Comparison of ENCODE assay signal across 1 cellular context in genomic region chr4:118278473-118279274, GRCh38.
TF ChIP-seq lines count a peak whose summit lies in the region.

No MANE protein-coding gene starts in this region.

TF ChIP-seq in HepG2, 621 proteins besides CTCF, POLR2A, EP300 and RAD21 (continued from another document and continues in another):
- TF ChIP-seq RBFOX2 (IDR thresholded peaks at IDR 0.05; ENCODE audit: low read depth, low read length), result peak; percentile 90
- TF ChIP-seq ZNF44 (CRISPR knock-in tag; IDR thresholded peaks at IDR 0.05), result no peak
- TF ChIP-seq ZBTB38 (CRISPR knock-in tag; IDR thresholded peaks at IDR 0.05), result 0 out of 2 replicates have a peak, but pooled peaks have one; percentile 51
- peak; percentile 78; the same call in 1 of the 2 replicates for TF ChIP-seq ARHGAP35 (CRISPR knock-in tag; IDR thresholded peaks at IDR 0.05; ENCODE audit: borderline replicate concordance)
- no peak for TF ChIP-seq ZNF329 (CRISPR knock-in tag; IDR thresholded peaks at IDR 0.05; ENCODE audit: low read depth)
- peak; percentile 73; the same call in 1 of the 2 replicates for TF ChIP-seq HNRNPL (IDR thresholded peaks at IDR 0.05; ENCODE audit: low read depth, low read length)
- peak; percentile 90; the same call in 1 of the 2 replicates for TF ChIP-seq KLF6 (CRISPR knock-in tag; IDR thresholded peaks at IDR 0.05)
- no peak for TF ChIP-seq ZNF557 (CRISPR knock-in tag; IDR thresholded peaks at IDR 0.05)
- TF ChIP-seq ZNF782 (CRISPR knock-in tag; IDR thresholded peaks at IDR 0.05; ENCODE audit: borderline replicate concordance), result no peak
- TF ChIP-seq ZNF570 (CRISPR knock-in tag; IDR thresholded peaks at IDR 0.05; ENCODE audit: borderline replicate concordance), result 0 out of 2 replicates have a peak, but pooled peaks have one; percentile 60
- TF ChIP-seq ETS1 (CRISPR knock-in tag; IDR thresholded peaks at IDR 0.05), result peak; percentile 25; the same call in 1 of the 2 replicates
- TF ChIP-seq ZFP37 (CRISPR knock-in tag; IDR thresholded peaks at IDR 0.05; ENCODE audit: borderline replicate concordance), result peak; percentile 85
- TF ChIP-seq TBX2 (CRISPR knock-in tag; IDR thresholded peaks at IDR 0.05; ENCODE audit: borderline replicate concordance), result peak; percentile 74
- TF ChIP-seq ZNF143 (CRISPR knock-in tag; IDR thresholded peaks at IDR 0.05), result no peak; the same call in 1 of the 2 replicates
- TF ChIP-seq MAX (IDR thresholded peaks at IDR 0.05), result peak; percentile 96
- no peak for TF ChIP-seq FOXM1 (CRISPR knock-in tag; IDR thresholded peaks at IDR 0.05)
- peak; percentile 21; the same call in 1 of the 2 replicates for TF ChIP-seq ZNF691 (CRISPR knock-in tag; IDR thresholded peaks at IDR 0.05; ENCODE audit: borderline replicate concordance, low read depth)
- peak; percentile 65 for TF ChIP-seq ZNF235 (CRISPR knock-in tag; IDR thresholded peaks at IDR 0.05; ENCODE audit: borderline replicate concordance)
- no peak for TF ChIP-seq TRIM22 (IDR thresholded peaks at IDR 0.05)
- no peak for TF ChIP-seq ZNF577 (CRISPR knock-in tag; IDR thresholded peaks at IDR 0.05; ENCODE audit: borderline replicate concordance, low read depth)
- no peak for TF ChIP-seq RELA (CRISPR knock-in tag; IDR thresholded peaks at IDR 0.05)
- TF ChIP-seq U2AF1 (optimal IDR thresholded peaks at IDR 0.05; ENCODE audit: low read depth, low read length), result no peak
- peak; percentile 73; the same call in 1 of the 2 replicates for TF ChIP-seq ZNF891 (CRISPR knock-in tag; IDR thresholded peaks at IDR 0.05)
- peak; percentile 98 for TF ChIP-seq AGO2 (optimal IDR thresholded peaks at IDR 0.05; ENCODE audit: low read depth, low read length)
- peak; percentile 71; the same call in 1 of the 2 replicates for TF ChIP-seq E2F2 (CRISPR knock-in tag; IDR thresholded peaks at IDR 0.05; ENCODE audit: borderline replicate concordance)
- TF ChIP-seq ZNF460 (CRISPR knock-in tag; IDR thresholded peaks at IDR 0.05; ENCODE audit: borderline replicate concordance), result no peak
- peak; percentile 78 for TF ChIP-seq IRF2 (CRISPR knock-in tag; IDR thresholded peaks at IDR 0.05)
- 0 out of 2 replicates have a peak, but pooled peaks have one; percentile 75 for TF ChIP-seq ZNF704 (CRISPR knock-in tag; IDR thresholded peaks at IDR 0.05; ENCODE audit: borderline replicate concordance)
- TF ChIP-seq ZNF609 (CRISPR knock-in tag; IDR thresholded peaks at IDR 0.05; ENCODE audit: borderline replicate concordance), result peak; percentile 58; the same call in 1 of the 2 replicates
- TF ChIP-seq ZNF160 (CRISPR knock-in tag; IDR thresholded peaks at IDR 0.05), result no peak
- TF ChIP-seq TMF1 (CRISPR knock-in tag; IDR thresholded peaks at IDR 0.05; ENCODE audit: low read depth), result 0 out of 2 replicates have a peak, but pooled peaks have one; percentile 10
- TF ChIP-seq PLSCR1 (CRISPR knock-in tag; IDR thresholded peaks at IDR 0.05; ENCODE audit: borderline replicate concordance), result no peak; the same call in 1 of the 2 replicates
- no peak for TF ChIP-seq ZNF713 (CRISPR knock-in tag; IDR thresholded peaks at IDR 0.05)
- no peak for TF ChIP-seq IRF1 (CRISPR knock-in tag; IDR thresholded peaks at IDR 0.05; ENCODE audit: low read depth)
- peak; percentile 69; the same call in 1 of the 2 replicates for TF ChIP-seq REXO4 (CRISPR knock-in tag; IDR thresholded peaks at IDR 0.05; ENCODE audit: borderline replicate concordance)
- TF ChIP-seq AKAP8 (CRISPR knock-in tag; IDR thresholded peaks at IDR 0.05), result no peak
- TF ChIP-seq HOXD1 (CRISPR knock-in tag; IDR thresholded peaks at IDR 0.05), result no peak
- TF ChIP-seq GPBP1L1 (CRISPR knock-in tag; IDR thresholded peaks at IDR 0.05), result no peak
- TF ChIP-seq CBX2 (IDR thresholded peaks at IDR 0.05; ENCODE audit: low read depth, low read length), result no peak
- no peak for TF ChIP-seq CBX2 (CRISPR knock-in tag; IDR thresholded peaks at IDR 0.05; ENCODE audit: low read depth)
- peak; percentile 30; the same call in 1 of the 2 replicates for TF ChIP-seq ZNF670 (CRISPR knock-in tag; IDR thresholded peaks at IDR 0.05; ENCODE audit: borderline replicate concordance)
- no peak; the same call in 1 of the 2 replicates for TF ChIP-seq SIN3B (IDR thresholded peaks at IDR 0.05; ENCODE audit: low read length)
- peak; percentile 33; the same call in 1 of the 2 replicates for TF ChIP-seq TBX3 (IDR thresholded peaks at IDR 0.05; ENCODE audit: borderline replicate concordance)
- TF ChIP-seq ZNF512B (CRISPR knock-in tag; IDR thresholded peaks at IDR 0.05; ENCODE audit: borderline replicate concordance), result peak; percentile 56; the same call in 1 of the 2 replicates
- peak; percentile 43; the same call in 1 of the 2 replicates for TF ChIP-seq ZNF331 (CRISPR knock-in tag; IDR thresholded peaks at IDR 0.05)
